16 cellular contexts compared by ENCODE assay signal in genomic region chr20:56769971-56770570, GRCh38.
DNase-seq lines count a peak whose midpoint lies in the region; ATAC-seq and TF ChIP-seq lines count a peak whose summit lies in the region.
"Had no signal": no experiment of that assay in that cellular context is flagged by ENCODE, and none has a peak within 500 bp of the region (broad histone marks: within the 10 kb centered on the region; RNA-seq: fewer than 3 reads in every experiment).

No MANE protein-coding gene starts in this region.

- WGBS in H9 (ENCODE audit: extremely low coverage, insufficient read length, low lambda C conversion rate): no CpG with 5 or more reads among the region's 5 CpGs

- H3K56ac ChIP-seq in H9 (ENCODE audit: insufficient read length, low read depth, low read length): no peak overlapping the region

- H4K91ac ChIP-seq in H9 (ENCODE audit: insufficient read length, low read depth, low read length): no peak overlapping the region

- DNase-seq in EH (ENCODE audit: low read depth) (peak; percentile 24), H9 (no peak), NCI-H69 (lab: John Stamatoyannopoulos, UW) (peak; percentile 10), fibroblast of mammary gland (ENCODE audit: low read depth) (peak; percentile 44), NCI-H748 treated with DMSO at 0.1 percent for 48 hours (lab: John Stamatoyannopoulos, UW) (no peak), NCI-H446 treated with DMSO at 0.1 percent for 48 hours (lab: John Stamatoyannopoulos, UW) (no peak)
- DNase-seq: C1 segment of cervical spinal cord; Calu3; CD4-positive, alpha-beta T cell; DMS153; DMS79 treated with DMSO at 0.1 percent for 48 hours; GDM1; HCEC 1CT had no signal

- H3K79me1 ChIP-seq in H9 (ENCODE audit: insufficient read depth, low read depth, low read length, poor library complexity, severe bottlenecking): no peaks in the 10 kb centered on the region

- H3K4me1 ChIP-seq in H9 (ENCODE audit: insufficient read depth, low read length): no peaks in the 10 kb centered on the region

- no peak for ATAC-seq in HG02884 (IDR thresholded peaks at IDR 0.05; ENCODE audit: unreplicated experiment)

- peaks cover 15 to 18% of the 10 kb centered on the region in 2 experiments for H3K4me1 Mint-ChIP-seq in H9
- H3K4me1 Mint-ChIP-seq: B cell had no signal

- peaks cover 0 to 3% (median 0%) of the 10 kb centered on the region in 3 experiments; a peak in 1 of 7 replicates for H3K36me3 Mint-ChIP-seq in H9 (ENCODE audit: insufficient read depth in 1 of 3, low read depth in 3 of 3)

- no peak overlapping the region for H2BK12ac ChIP-seq in H9 (ENCODE audit: insufficient read length, low read depth, low read length)

- no peak overlapping the region for H2AFZ ChIP-seq in H9 (ENCODE audit: low read length)

- peak overlapping the region in 2 of 3 experiments; percentile 26 to 81; a peak in 2 of 7 replicates for H3K27ac Mint-ChIP-seq in H9
- H3K27ac Mint-ChIP-seq: B cell; CD4-positive, alpha-beta T cell had no signal

- H3K4me3 Mint-ChIP-seq in H9: no peak overlapping the region
- H3K4me3 Mint-ChIP-seq: B cell; CD4-positive, alpha-beta T cell had no signal

- H3K27me3 Mint-ChIP-seq in H9 (ENCODE audit: low read depth): peaks cover 4% of the 10 kb centered on the region; the same call in 1 of the 2 replicates
- H3K27me3 Mint-ChIP-seq: B cell had no signal

- no peak overlapping the region for H3K23ac ChIP-seq in H9 (ENCODE audit: insufficient read length, low read depth, low read length)

- no peak overlapping the region for H2BK15ac ChIP-seq in H9 (ENCODE audit: low read depth, low read length)

- no peak overlapping the region for H2AK5ac ChIP-seq in H9 (ENCODE audit: insufficient read length, low read length)

- no peaks in the 10 kb centered on the region for H3K23me2 ChIP-seq in H9 (ENCODE audit: insufficient read length, low read depth, low read length, poor library complexity, severe bottlenecking)

- no peak overlapping the region for H3K9ac ChIP-seq in H9 (ENCODE audit: extremely low read depth, insufficient read length, low read length)

- H3K4me3 ChIP-seq in fibroblast of mammary gland (ENCODE audit: control insufficient read depth, low read depth, low read length): no peak overlapping the region

- H3T11ph ChIP-seq in H9 (ENCODE audit: low read length): no peak overlapping the region

- no peak overlapping the region for H2BK5ac ChIP-seq in H9 (ENCODE audit: insufficient read length, low read length)

- H3K9me3 Mint-ChIP-seq in H9: no peaks in the 10 kb centered on the region
- H3K9me3 Mint-ChIP-seq: CD4-positive, alpha-beta T cell had no signal

- no peak overlapping the region for H3K4ac ChIP-seq in H9 (ENCODE audit: low read depth, low read length)

- H3K27ac ChIP-seq in H9 (ENCODE audit: insufficient read length, low read depth, low read length): no peak overlapping the region
- H3K27ac ChIP-seq: HL-60 had no signal

- H3K27me3 ChIP-seq in H9 (ENCODE audit: insufficient read depth, low read length): no peaks in the 10 kb centered on the region

- no peak overlapping the region for H4K8ac ChIP-seq in H9 (replicated peaks; ENCODE audit: insufficient read length, low read depth, low read length)

- H4K20me1 ChIP-seq in H9 (ENCODE audit: control insufficient read depth, insufficient read depth, insufficient read length): no peaks in the 10 kb centered on the region

- no peak overlapping the region for H3K4me2 ChIP-seq in H9 (ENCODE audit: insufficient read depth, insufficient read length, low read length)

- no peak overlapping the region for H3K18ac ChIP-seq in H9 (ENCODE audit: insufficient read length, low read depth, low read length)

- no peaks in the 10 kb centered on the region for H3K9me3 ChIP-seq in H9 (ENCODE audit: control insufficient read depth, low read depth, low read length)

- TF ChIP-seq CTCF in H9 (conservative IDR thresholded peaks at IDR 0.05) (no peak), fibroblast of mammary gland (conservative IDR thresholded peaks at IDR 0.05; ENCODE audit: control insufficient read depth, insufficient read depth, low read depth, low read length) (no peak)

- H3K14ac ChIP-seq in H9 (ENCODE audit: insufficient read depth, low read length): no peak overlapping the region

- no peak overlapping the region for H4K5ac ChIP-seq in H9 (ENCODE audit: insufficient read length, low read depth, low read length)

- no peak overlapping the region for H2BK120ac ChIP-seq in H9 (ENCODE audit: low read depth, low read length, poor library complexity, severe bottlenecking)

- H2BK20ac ChIP-seq in H9 (ENCODE audit: low read depth, low read length, poor library complexity, severe bottlenecking): no peak overlapping the region

- H3K79me2 ChIP-seq in H9 (ENCODE audit: insufficient read depth, low read length): no peaks in the 10 kb centered on the region

Comparison
In these comparisons a context has a peak if more than half of its experiments do, and no peak if none do; other contexts are left out.
1. DNase-seq: peak in EH (single experiment), NCI-H69 (single experiment) and fibroblast of mammary gland (single experiment); none in H9 (single experiment), NCI-H748 treated with DMSO at 0.1 percent for 48 hours (single experiment) and NCI-H446 treated with DMSO at 0.1 percent for 48 hours (single experiment).